Comparison of ENCODE assay signal across 8 cellular contexts in genomic region chr2:75199428-75200011, GRCh38. TPM values are rescaled to one million over a fixed set of nuclear protein-coding genes. Genes with fewer than 3 reads are reported as not detected.
DNase-seq lines count a peak whose midpoint lies in the region; ATAC-seq and TF ChIP-seq lines count a peak whose summit lies in the region.

TACR1 (minus strand) TSS chr2:75199520; CDS start chr2:75198934, 586 bp downstream.

- H3K27me3 ChIP-seq in esophagus muscularis mucosa (peaks cover 0 to 78% (median 14%) of the 10 kb centered on the region in 4 donors), stomach smooth muscle (ENCODE audit: control insufficient read depth in 1 of 2, insufficient read depth in 2 of 2, low read length in 2 of 2) (peaks cover 21 to 32% of the 10 kb centered on the region in 2 donors)

- peak in 2 of 3 experiments; percentile 39 to 58 for TF ChIP-seq CTCF in esophagus muscularis mucosa (IDR thresholded peaks at IDR 0.05)

- peak within 1 kb of the TSS in 2 of 6 donors; percentile 58 to 79 for H3K27ac Mint-ChIP-seq in naive B cell

- no peak within 1 kb of the TSS for H3K9ac ChIP-seq in stomach smooth muscle (ENCODE audit: low read length in 2 of 2)

- H3K27ac ChIP-seq in esophagus muscularis mucosa (replicated peaks in 1 of 4) (no peak within 1 kb of the TSS), stomach smooth muscle (ENCODE audit: low read length) (no peak within 1 kb of the TSS)

- peak within 1 kb of the TSS; percentile 45 to 57 (median 47) for H3K4me3 ChIP-seq in esophagus muscularis mucosa
- peak within 1 kb of the TSS; percentile 71 to 78 for H3K4me3 ChIP-seq in stomach smooth muscle (ENCODE audit: low read length in 2 of 2)

- WGBS in esophagus muscularis mucosa: under 1% methylated on average over 27 of the region's 46 CpGs

- H3K27me3 Mint-ChIP-seq in naive B cell: peaks cover 53 to 63% (median 57%) of the 10 kb centered on the region in 3 donors

- DNase-seq in ELF-1 (ENCODE audit: low read depth, low spot score): peak; percentile 72
- DNase-seq in NCI-H1105 (lab: John Stamatoyannopoulos, UW): peak; percentile 30
- peak; percentile 33 for DNase-seq in activated T-cell treated with anti-CD3 and anti-CD28 coated beads for 24 hours (ENCODE audit: low read depth)
- no peak for DNase-seq in esophagus muscularis mucosa (ENCODE audit: extremely low spot score)
- peak; percentile 31 for DNase-seq in naive B cell
- DNase-seq in NCI-H1436 (lab: John Stamatoyannopoulos, UW): no peak

- peak within 1 kb of the TSS; percentile 41 to 87 (median 80) for H3K4me3 Mint-ChIP-seq in naive B cell

- no peak for TF ChIP-seq POLR2A in esophagus muscularis mucosa (IDR thresholded peaks at IDR 0.05; ENCODE audit: low read depth)

- TF ChIP-seq EP300 in esophagus muscularis mucosa (IDR thresholded peaks at IDR 0.05): no peak

- H3K9me3 ChIP-seq in esophagus muscularis mucosa: peaks cover 0 to 4% (median 0%) of the 10 kb centered on the region in 4 donors
- H3K9me3 ChIP-seq in stomach smooth muscle (ENCODE audit: control insufficient read depth in 2 of 2, low read length in 2 of 2): no peaks in the 10 kb centered on the region

- no peaks in the 10 kb centered on the region for H3K36me3 Mint-ChIP-seq in naive B cell

- intact Hi-C loops in esophagus muscularis mucosa (cut with DNase I): no loop called here

- peaks cover 3 to 33% (median 12%) of the 10 kb centered on the region in 3 donors for H3K4me1 Mint-ChIP-seq in naive B cell

- peaks cover 21 to 26% (median 23%) of the 10 kb centered on the region in 4 donors for H3K4me1 ChIP-seq in esophagus muscularis mucosa
- H3K4me1 ChIP-seq in stomach smooth muscle (ENCODE audit: control insufficient read depth, insufficient read depth, low read length): peaks cover 20% of the 10 kb centered on the region

- H3K36me3 ChIP-seq in esophagus muscularis mucosa (no peaks in the 10 kb centered on the region), stomach smooth muscle (ENCODE audit: control insufficient read depth in 2 of 2, insufficient read depth in 2 of 2, low read length in 2 of 2) (no peaks in the 10 kb centered on the region)

- H3K9me3 Mint-ChIP-seq in naive B cell: peaks cover 0 to 2% (median 0%) of the 10 kb centered on the region in 7 donors

- peak; percentile 77 for ATAC-seq in GM21619 (IDR thresholded peaks at IDR 0.05; ENCODE audit: unreplicated experiment)
- peak; percentile 76 to 84 for ATAC-seq in naive B cell (ENCODE audit: low read depth in 2 of 2)

RNA-seq across cellular contexts. Expression of gene TACR1, which starts in this region (rescaled TPM):
- 1 to 10 TPM; 1.2 to 6.5 (median 2.7) TPM for total RNA-seq in esophagus muscularis mucosa
- under 1 TPM in 3 of 6 donors, not detected in 3; 0.04 to 0.15 (median 0.14) TPM for polyA plus RNA-seq in naive B cell (ENCODE audit: low read depth in 6 of 6)

Comparison
In these comparisons a context has a peak if more than half of its experiments do, and no peak if none do; other contexts are left out.
1. Peak in DNase-seq and ATAC-seq in naive B cell; RNA of the gene not detected or under 1 TPM.
2. DNase-seq: peak in ELF-1 (single experiment), NCI-H1105 (single experiment) and activated T-cell treated with anti-CD3 and anti-CD28 coated beads for 24 hours (single experiment); none in esophagus muscularis mucosa (single experiment) and NCI-H1436 (single experiment).